Comparison of ENCODE assay signal across 8 cellular contexts in the genomic region with DNA sequence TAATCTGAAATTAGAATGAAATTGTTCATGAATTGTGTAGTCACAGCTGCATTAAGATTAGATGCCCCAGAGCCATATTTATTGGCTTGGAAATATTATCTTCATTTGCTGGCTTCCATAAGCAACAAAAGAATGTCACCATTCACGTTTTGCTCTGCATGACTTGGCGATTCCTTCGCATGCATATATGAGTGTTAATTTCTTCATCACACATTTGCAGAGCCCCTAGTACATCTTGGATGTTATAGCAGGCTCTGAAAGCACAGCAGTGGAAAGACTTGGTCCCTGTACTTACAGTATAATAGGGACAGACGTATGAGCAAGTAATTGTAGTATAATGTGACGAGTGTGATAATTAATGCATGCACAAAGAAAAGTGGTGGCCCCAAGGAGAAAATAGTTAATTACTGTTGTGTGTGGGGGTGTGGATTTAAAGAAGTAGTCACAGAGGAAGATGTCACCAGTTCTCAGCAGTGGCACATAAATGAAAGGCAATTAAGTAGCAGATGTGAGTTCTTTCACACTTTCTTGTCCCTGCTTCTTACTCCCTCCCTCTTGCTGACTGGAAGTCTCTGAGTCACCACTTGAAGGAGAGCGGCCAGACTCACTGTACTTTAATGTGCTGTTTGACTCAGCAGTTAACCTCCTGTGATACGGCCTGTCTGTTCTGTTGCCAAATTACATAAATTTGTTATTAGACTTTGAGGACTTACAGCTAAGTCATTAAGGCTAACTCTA. TPM values are rescaled to one million over a fixed set of nuclear protein-coding genes. Genes with fewer than 3 reads are reported as not detected.
DNase-seq lines count a peak whose midpoint lies in the region; ATAC-seq, FAIRE-seq and TF ChIP-seq lines count a peak whose summit lies in the region.

No MANE protein-coding gene starts in this region.

- H3K36me3 Mint-ChIP-seq in activated CD4-positive, alpha-beta memory T cell treated with anti-CD3 and anti-CD28 coated beads, Interleukin-2, amount 10 ng/mL, durations not matched to agents 7 days and 5 days (ENCODE audit: low read depth): peaks cover 2% of the 10 kb centered on the region
- H3K36me3 Mint-ChIP-seq in stimulated activated naive B cell treated with anti-CD40 and anti-IgM and Interleukin-4, amounts not matched to agents 10 μg/mL and 1 μg/mL and 100 μg/mL, for 72 hours: no peaks in the 10 kb centered on the region

- POLR2A ChIA-PET in activated CD4-positive, alpha-beta memory T cell treated with anti-CD3 and anti-CD28 coated beads, Interleukin-2, amount 10 ng/mL, durations not matched to agents 7 days and 5 days (lab: Charles Lee): interaction anchor here (0.9 to 1.4 kb wide), 4 partner anchors 8 to 29 kb away, joined by 3 to 8 read pairs (median 4); no protein-coding TSS in a partner anchor

- peak; percentile 84 for DNase-seq in AG20443 (ENCODE audit: low spot score)
- peak in 63 of 76 experiments; percentile 11 to 81 (median 51) for DNase-seq in HUDEP-2 (lab: John Stamatoyannopoulos, UW; ENCODE audit: unreplicated experiment in 76 of 76)
- DNase-seq in activated CD4-positive, alpha-beta memory T cell treated with anti-CD3 and anti-CD28 coated beads, Interleukin-2, amount 10 ng/mL, durations not matched to agents 7 days and 5 days: peak; percentile 52
- peak; percentile 82 for DNase-seq in glomerular visceral epithelial cell (ENCODE audit: extremely low spot score)
- no peak for DNase-seq in stimulated activated naive B cell treated with anti-CD40 and anti-IgM and Interleukin-4, amounts not matched to agents 10 μg/mL and 1 μg/mL and 100 μg/mL, for 72 hours
- DNase-seq in D721Med (ENCODE audit: insufficient read length, low spot score): no peak

- TF ChIP-seq CTCF in D721Med (IDR thresholded peaks at IDR 0.05; ENCODE audit: insufficient read depth, missing control alignments): no peak

- H3K4me1 Mint-ChIP-seq in activated CD4-positive, alpha-beta memory T cell treated with anti-CD3 and anti-CD28 coated beads, Interleukin-2, amount 10 ng/mL, durations not matched to agents 7 days and 5 days: peaks cover 31% of the 10 kb centered on the region
- peaks cover 6 to 13% of the 10 kb centered on the region in 2 donors for H3K4me1 Mint-ChIP-seq in stimulated activated naive B cell treated with anti-CD40 and anti-IgM and Interleukin-4, amounts not matched to agents 10 μg/mL and 1 μg/mL and 100 μg/mL, for 72 hours

- no peak overlapping the region for H3K27ac Mint-ChIP-seq in activated CD4-positive, alpha-beta memory T cell treated with anti-CD3 and anti-CD28 coated beads, Interleukin-2, amount 10 ng/mL, durations not matched to agents 7 days and 5 days
- H3K27ac Mint-ChIP-seq in stimulated activated naive B cell treated with anti-CD40 and anti-IgM and Interleukin-4, amounts not matched to agents 10 μg/mL and 1 μg/mL and 100 μg/mL, for 72 hours: no peak overlapping the region

- CTCF ChIA-PET in activated CD4-positive, alpha-beta memory T cell treated with anti-CD3 and anti-CD28 coated beads, Interleukin-2, amount 10 ng/mL, durations not matched to agents 7 days and 5 days (lab: Charles Lee): interaction anchor here (0.7 to 2.2 kb wide), 9 partner anchors 10 to 82 kb away, joined by 3 to 9 read pairs (median 4); no protein-coding TSS in a partner anchor

- no peaks in the 10 kb centered on the region for H3K9me3 Mint-ChIP-seq in activated CD4-positive, alpha-beta memory T cell treated with anti-CD3 and anti-CD28 coated beads, Interleukin-2, amount 10 ng/mL, durations not matched to agents 7 days and 5 days
- no peaks in the 10 kb centered on the region for H3K9me3 Mint-ChIP-seq in stimulated activated naive B cell treated with anti-CD40 and anti-IgM and Interleukin-4, amounts not matched to agents 10 μg/mL and 1 μg/mL and 100 μg/mL, for 72 hours

- H3K4me3 Mint-ChIP-seq in activated CD4-positive, alpha-beta memory T cell treated with anti-CD3 and anti-CD28 coated beads, Interleukin-2, amount 10 ng/mL, durations not matched to agents 7 days and 5 days: no peak overlapping the region
- no peak overlapping the region for H3K4me3 Mint-ChIP-seq in stimulated activated naive B cell treated with anti-CD40 and anti-IgM and Interleukin-4, amounts not matched to agents 10 μg/mL and 1 μg/mL and 100 μg/mL, for 72 hours

- H3K27me3 Mint-ChIP-seq in activated CD4-positive, alpha-beta memory T cell treated with anti-CD3 and anti-CD28 coated beads, Interleukin-2, amount 10 ng/mL, durations not matched to agents 7 days and 5 days: peaks cover 9% of the 10 kb centered on the region
- peaks cover 9 to 18% of the 10 kb centered on the region in 2 donors for H3K27me3 Mint-ChIP-seq in stimulated activated naive B cell treated with anti-CD40 and anti-IgM and Interleukin-4, amounts not matched to agents 10 μg/mL and 1 μg/mL and 100 μg/mL, for 72 hours

- FAIRE-seq in D721Med (lab: Jason Lieb, UNC): no peak

- peak; percentile 23 to 43 for ATAC-seq in stimulated activated naive B cell treated with anti-CD40 and anti-IgM and Interleukin-4, amounts not matched to agents 10 μg/mL and 1 μg/mL and 100 μg/mL, for 72 hours (replicated peaks)
- no peak for ATAC-seq in GM18868 (IDR thresholded peaks at IDR 0.05; ENCODE audit: unreplicated experiment)
- no peak for ATAC-seq in GM18502 (IDR thresholded peaks at IDR 0.05; ENCODE audit: poor library complexity, unreplicated experiment)

RNA-seq across cellular contexts. Expression of a gene that starts 21.0 kb away (rescaled TPM):
- 100 to 1,000 TPM; 631 to 641 TPM for total RNA-seq in activated CD4-positive, alpha-beta memory T cell treated with anti-CD3 and anti-CD28 coated beads, Interleukin-2, amount 10 ng/mL, durations not matched to agents 7 days and 5 days

Comparison
In these comparisons a context has a peak if more than half of its experiments do, and no peak if none do; other contexts are left out.
1. DNase-seq: peak in AG20443 (single experiment), HUDEP-2 (63 of 76), activated CD4-positive, alpha-beta memory T cell treated with anti-CD3 and anti-CD28 coated beads, Interleukin-2, amount 10 ng/mL, durations not matched to agents 7 days and 5 days (single experiment) and glomerular visceral epithelial cell (single experiment); none in stimulated activated naive B cell treated with anti-CD40 and anti-IgM and Interleukin-4, amounts not matched to agents 10 μg/mL and 1 μg/mL and 100 μg/mL, for 72 hours (single experiment) and D721Med (single experiment).
2. ATAC-seq: peak in stimulated activated naive B cell treated with anti-CD40 and anti-IgM and Interleukin-4, amounts not matched to agents 10 μg/mL and 1 μg/mL and 100 μg/mL, for 72 hours (2 of 2); none in GM18868 (single experiment) and GM18502 (single experiment).